Comparison of ENCODE assay signal across 25 cellular contexts in the genomic region with DNA sequence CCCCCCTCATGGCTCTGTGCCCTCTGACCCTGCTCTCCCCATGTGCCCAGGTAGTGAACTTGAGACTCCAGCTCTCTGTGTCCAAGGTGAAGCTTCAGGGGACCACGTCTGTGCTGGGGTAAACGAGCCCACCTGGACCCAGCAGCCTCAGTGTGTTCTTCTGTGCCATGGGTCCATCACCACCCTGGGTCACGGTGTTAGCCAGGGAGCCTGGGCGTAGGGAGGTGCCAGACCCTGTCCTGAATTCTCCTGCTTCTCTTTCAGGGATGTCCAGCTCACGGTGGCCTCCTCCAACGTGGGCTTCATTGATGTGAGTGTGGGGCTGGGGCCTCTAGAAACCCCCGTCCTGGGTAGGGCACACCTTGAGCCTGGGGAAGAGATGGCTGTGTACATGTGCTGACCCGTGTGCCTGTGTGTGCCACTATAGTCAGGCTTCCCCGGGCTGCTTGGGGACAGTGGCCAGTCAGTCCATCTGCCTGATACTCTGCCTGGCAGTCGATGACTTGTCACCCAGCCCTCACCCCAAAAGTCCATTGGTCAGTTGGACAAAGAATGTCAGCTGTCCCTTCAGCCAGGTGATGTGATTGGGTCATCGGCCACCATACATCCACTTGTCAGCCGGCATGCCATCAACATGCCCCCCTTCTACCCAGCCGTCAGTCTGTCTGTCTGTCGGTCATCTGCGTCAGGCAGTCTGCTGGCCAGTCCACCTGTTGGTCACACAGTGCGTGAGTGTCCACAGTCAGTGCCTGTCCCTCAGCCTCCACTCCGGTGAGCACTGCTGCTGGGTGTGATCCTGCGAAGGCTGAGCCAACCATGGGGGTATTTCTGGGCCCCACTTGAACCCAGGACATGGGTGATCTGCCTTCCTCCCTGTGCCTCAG. TPM values are rescaled to one million over a fixed set of nuclear protein-coding genes. Genes with fewer than 3 reads are reported as not detected.
"Had no signal": no experiment of that assay in that cellular context is flagged by ENCODE, and none has a peak within 500 bp of the region (broad histone marks: within the 10 kb centered on the region; RNA-seq: fewer than 3 reads in every experiment).

No MANE protein-coding gene starts in this region.

- H3K4me2 ChIP-seq: SK-N-SH had no signal

- H3K9ac ChIP-seq: SK-N-SH had no signal

- DNase-seq: KBM-7, MV-4-11, NCI-H1048, NCI-H1105, NCI-H1417, NCI-H1436 treated with DMSO at 0.1 percent for 48 hours, NCI-H1694, NCI-H187 treated with DMSO at 0.1 percent for 48 hours, NCI-H2029 treated with DMSO at 0.1 percent for 48 hours, NCI-H2107, NCI-H2227 treated with DMSO at 0.1 percent for 48 hours, NCI-H524, NCI-H69, NCI-H774, Right ventricle myocardium superior, RPMI8226, SIG-M5, SK-N-SH, SW 1271, T-helper 1 cell had no signal

- H3K9me3 ChIP-seq: SK-N-SH had no signal

RNA-seq across cellular contexts. Expression of gene BPIFB6, which starts 10.9 kb away (rescaled TPM):
- total RNA-seq: HT1080, LHCN-M2, MCF 10A, NCI-H460, Right ventricle myocardium superior, SK-MEL-5 had no signal
- polyA plus RNA-seq: SK-N-SH had no signal

RNA-seq across cellular contexts. Expression of gene BPIFB2, which starts 13.0 kb away (rescaled TPM):
- total RNA-seq: HT1080, LHCN-M2, MCF 10A, NCI-H460, Right ventricle myocardium superior, SK-MEL-5 had no signal
- polyA plus RNA-seq: SK-N-SH had no signal

RNA-seq across cellular contexts. Expression of gene SUN5, which starts 16.3 kb away (rescaled TPM):
- total RNA-seq: HT1080, LHCN-M2, MCF 10A, NCI-H460, Right ventricle myocardium superior, SK-MEL-5 had no signal
- polyA plus RNA-seq: SK-N-SH had no signal

RNA-seq across cellular contexts. Expression of gene BPIFB3, which starts 33.2 kb away (rescaled TPM):
- total RNA-seq: HT1080, LHCN-M2, MCF 10A, NCI-H460, Right ventricle myocardium superior, SK-MEL-5 had no signal
- polyA plus RNA-seq: SK-N-SH had no signal

RNA-seq across cellular contexts. Expression of gene BPIFB4, which starts 58.9 kb away (rescaled TPM):
- total RNA-seq: HT1080, LHCN-M2, MCF 10A, NCI-H460, Right ventricle myocardium superior, SK-MEL-5 had no signal
- polyA plus RNA-seq: SK-N-SH had no signal
